In the genomic region with DNA sequence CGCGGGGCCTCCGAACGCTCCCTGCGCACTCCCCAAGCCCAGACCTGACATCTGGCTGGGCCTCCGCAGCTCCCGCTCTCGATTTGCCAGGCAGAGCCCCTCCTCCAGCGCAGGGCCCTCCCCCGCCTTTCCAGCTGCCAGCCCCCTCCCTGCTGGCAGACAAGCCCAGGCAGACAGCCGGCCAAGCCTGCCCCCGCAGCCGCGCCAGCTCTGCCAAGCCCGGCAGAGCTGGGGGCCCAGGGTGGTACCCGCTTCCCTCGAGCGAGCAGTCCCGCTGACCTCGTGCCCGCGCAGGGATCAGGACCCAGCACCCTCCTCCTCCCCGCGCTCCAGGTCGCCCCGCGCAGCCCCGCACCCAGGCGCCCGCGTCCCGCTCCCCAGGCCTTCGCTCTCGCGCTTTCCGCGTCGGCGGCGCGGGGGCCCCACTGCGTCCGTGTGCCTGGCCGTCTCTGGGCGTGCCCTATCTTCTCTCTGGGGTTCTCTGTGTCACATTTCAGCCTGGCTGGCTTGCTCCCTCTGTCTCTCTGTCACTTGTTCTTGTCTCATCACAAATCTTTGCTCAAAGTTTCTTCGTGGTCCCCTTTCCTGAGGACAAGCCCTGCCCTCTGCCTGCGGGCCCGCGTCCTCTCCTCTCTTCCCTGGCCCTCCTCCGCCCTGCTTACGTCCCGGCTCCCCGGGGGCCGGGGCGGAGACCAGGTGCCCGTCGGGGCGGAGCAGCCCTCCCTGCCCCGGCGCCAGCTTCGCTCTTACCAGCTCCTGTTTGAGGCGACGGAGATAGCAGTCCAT, we compare ENCODE assay signal across 8 cellular contexts. TPM values are rescaled to one million over a fixed set of nuclear protein-coding genes. Genes with fewer than 3 reads are reported as not detected.
DNase-seq lines count a peak whose midpoint lies in the region; ATAC-seq and TF ChIP-seq lines count a peak whose summit lies in the region.

No MANE protein-coding gene starts in this region.

- H2BK5ac ChIP-seq in IMR-90 (ENCODE audit: low read depth, low read length, poor library complexity, severe bottlenecking): peak overlapping the region; percentile 85

- DNase-seq in GM06990 (ENCODE audit: extremely low read depth, insufficient read length): peak; percentile 72
- peak; percentile 49 for DNase-seq in IMR-90
- peak; percentile 24 for DNase-seq in SHP77 treated with DMSO at 0.1 percent for 48 hours (lab: John Stamatoyannopoulos, UW)
- DNase-seq in ascending aorta (ENCODE audit: low spot score in 2 of 2): peak in 1 of 2 donors; percentile 91
- DNase-seq in hepatic stellate cell (ENCODE audit: low spot score): peak; percentile 57
- peak; percentile 74 for DNase-seq in prostate gland (ENCODE audit: low spot score)
- DNase-seq in 8988T: no peak

- H2BK120ac ChIP-seq in IMR-90 (ENCODE audit: low read depth, low read length): peak overlapping the region; percentile 47; the same call in 1 of the 2 replicates

- WGBS in IMR-90 (ENCODE audit: extremely low coverage in 2 of 2, insufficient read length in 1 of 2), 2 experiments: 4% methylated on average over 38 of the region's 63 CpGs; no CpG with 5 or more reads in 1 of the 2 experiments
- WGBS in prostate gland: under 1% methylated on average over 63 of the region's 63 CpGs

- peaks cover 18 to 54% of the 10 kb centered on the region in 2 experiments; a peak in 2 of 4 replicates for H3K79me1 ChIP-seq in IMR-90 (ENCODE audit: low read depth in 1 of 2, low read length in 2 of 2)

- H3K36me3 ChIP-seq in GM06990 (ENCODE audit: control insufficient read depth, insufficient read depth, low read length): no peaks in the 10 kb centered on the region; the same call in 1 of the 2 replicates
- H3K36me3 ChIP-seq in IMR-90 (ENCODE audit: control insufficient read depth, insufficient read depth, low read length): no peaks in the 10 kb centered on the region
- no peaks in the 10 kb centered on the region for H3K36me3 ChIP-seq in ascending aorta
- H3K36me3 ChIP-seq in prostate gland: no peaks in the 10 kb centered on the region

- peaks cover 47% of the 10 kb centered on the region for H3K9me1 ChIP-seq in IMR-90 (ENCODE audit: insufficient read depth, low read length)

- peak overlapping the region; percentile 90 for H3K4ac ChIP-seq in IMR-90 (ENCODE audit: low read depth, low read length)

- peak overlapping the region; percentile 86 for H4K91ac ChIP-seq in IMR-90 (ENCODE audit: insufficient read depth, low read depth, low read length)

- H3K27ac ChIP-seq in IMR-90 (ENCODE audit: insufficient read depth, low read length) (peak overlapping the region; percentile 72), ascending aorta (peak overlapping the region; percentile 95), prostate gland (peak overlapping the region; percentile 90 to 92)

- in situ Hi-C loops in IMR-90 (cut with MboI; ENCODE audit: low sequenced_read_pairs): no loop called here

- H3K9me3 ChIP-seq in IMR-90 (ENCODE audit: control insufficient read depth, insufficient read depth, low read length) (no peaks in the 10 kb centered on the region), ascending aorta (no peaks in the 10 kb centered on the region), prostate gland (no peaks in the 10 kb centered on the region)

- H3K27me3 ChIP-seq in GM06990 (replicated peaks; ENCODE audit: control insufficient read depth, insufficient read depth, low read length): no peaks in the 10 kb centered on the region; the same call in 1 of the 2 replicates
- H3K27me3 ChIP-seq in IMR-90 (ENCODE audit: control insufficient read depth, insufficient read depth, low read length): no peaks in the 10 kb centered on the region
- H3K27me3 ChIP-seq in ascending aorta: no peaks in the 10 kb centered on the region
- no peaks in the 10 kb centered on the region for H3K27me3 ChIP-seq in prostate gland (replicated peaks; ENCODE audit: insufficient read depth)

- TF ChIP-seq POLR2A in IMR-90 (IDR thresholded peaks at IDR 0.05; ENCODE audit: low read depth, low read length) (no peak), prostate gland (IDR thresholded peaks at IDR 0.05) (peak; percentile 68)

- H3K14ac ChIP-seq in IMR-90 (replicated peaks; ENCODE audit: low read depth, low read length): peak overlapping the region; percentile 77

- H4K20me1 ChIP-seq in IMR-90 (ENCODE audit: insufficient read depth, low read length): peaks cover 9% of the 10 kb centered on the region; the same call in 1 of the 2 replicates

- peak overlapping the region; percentile 67 to 68; a peak in 2 of 4 replicates for H4K8ac ChIP-seq in IMR-90 (ENCODE audit: low read depth in 2 of 2, low read length in 2 of 2)

- peak overlapping the region; percentile 82 for H3K9ac ChIP-seq in IMR-90 (ENCODE audit: low read depth, low read length)

- H3K4me3 ChIP-seq in GM06990 (replicated peaks; ENCODE audit: low read depth, low read length): peak overlapping the region; percentile 74
- peak overlapping the region; percentile 65 for H3K4me3 ChIP-seq in IMR-90 (ENCODE audit: insufficient read depth, low read depth, low read length)
- peak overlapping the region; percentile 78 to 88 for H3K4me3 ChIP-seq in ascending aorta
- H3K4me3 ChIP-seq in prostate gland: peak overlapping the region; percentile 48 to 61

- peaks cover 38% of the 10 kb centered on the region for H3K4me1 ChIP-seq in IMR-90 (ENCODE audit: control insufficient read depth, insufficient read depth, low read length)
- H3K4me1 ChIP-seq in ascending aorta: peaks cover 0 to 14% of the 10 kb centered on the region in 2 donors
- no peaks in the 10 kb centered on the region for H3K4me1 ChIP-seq in prostate gland (replicated peaks)

- intact Hi-C loops in IMR-90 (cut with micrococcal nuclease): no loop called here
- intact Hi-C loops in ascending aorta (cut with DNase I): loop anchor here (1.0 to 10.0 kb wide), 5 partner anchors 17 to 966 kb away; a partner anchor contains a TSS
- intact Hi-C loops in prostate gland (cut with DNase I): no loop called here

- peak overlapping the region; percentile 92 for H2AFZ ChIP-seq in IMR-90 (replicated peaks; ENCODE audit: low read length, poor library complexity)

- H2AK9ac ChIP-seq in IMR-90 (replicated peaks; ENCODE audit: low read depth, low read length, poor library complexity): peak overlapping the region; percentile 89

- H2BK20ac ChIP-seq in IMR-90 (ENCODE audit: low read depth, low read length): peak overlapping the region; percentile 33; the same call in 1 of the 2 replicates

- dilution Hi-C loops in IMR-90 (cut with HindIII; ENCODE audit: low sequenced_read_pairs, unreplicated experiment): no loop called here

- ATAC-seq in GM21723 (IDR thresholded peaks at IDR 0.05; ENCODE audit: unreplicated experiment) (peak; percentile 57), IMR-90 (ENCODE audit: low read depth) (peak; percentile 31)

- CTCF ChIA-PET in IMR-90 (lab: Yijun Ruan, JAX): interaction anchor here (0.9 to 1.3 kb wide), 3 partner anchors 16 to 127 kb away, joined by 3 to 6 read pairs (median 3); no protein-coding TSS in a partner anchor

- no peak overlapping the region for H2BK15ac ChIP-seq in IMR-90 (ENCODE audit: low read depth, low read length)

- H4K5ac ChIP-seq in IMR-90 (ENCODE audit: low read depth, low read length): peak overlapping the region; percentile 22; the same call in 1 of the 2 replicates

- TF ChIP-seq RAD21 in IMR-90 (IDR thresholded peaks at IDR 0.05; ENCODE audit: low read length): no peak

- H3K56ac ChIP-seq in IMR-90 (ENCODE audit: extremely low read depth, insufficient read depth, low read length): peak overlapping the region; percentile 81

- POLR2A ChIA-PET in IMR-90 (lab: Charles Lee; ENCODE audit: unreplicated experiment): no interaction called here

- H3K4me2 ChIP-seq in IMR-90 (ENCODE audit: low read depth, low read length): peak overlapping the region; percentile 90

- no peak overlapping the region for H2AK5ac ChIP-seq in IMR-90 (ENCODE audit: low read depth, low read length)

- H3K23ac ChIP-seq in IMR-90 (ENCODE audit: low read depth, low read length): peak overlapping the region; percentile 58

- no TSS peak for BruUV-seq in IMR-90 (replicated peaks; lab: Mats Ljungman, UMichigan)

- peak overlapping the region; percentile 59 for H3K18ac ChIP-seq in IMR-90 (ENCODE audit: low read depth, low read length)

- TF ChIP-seq CTCF in GM06990 (IDR thresholded peaks at IDR 0.05; ENCODE audit: insufficient read depth, low read length, poor library complexity, severe bottlenecking) (no peak), IMR-90 (conservative IDR thresholded peaks at IDR 0.05; ENCODE audit: low read depth, low read length) (no peak), ascending aorta (IDR thresholded peaks at IDR 0.05) (peak in 1 of 3 experiments; percentile 18), prostate gland (IDR thresholded peaks at IDR 0.05) (no peak)

TF ChIP-seq in IMR-90, 13 proteins besides CTCF, POLR2A, EP300 and RAD21 (continues in another document):
- TF ChIP-seq CHD1 (IDR thresholded peaks at IDR 0.05; ENCODE audit: low read depth, low read length): 0 out of 2 replicates have a peak, but pooled peaks have one; percentile 56
- no peak for TF ChIP-seq CEBPB (IDR thresholded peaks at IDR 0.05; ENCODE audit: low read depth, low read length)
- TF ChIP-seq SMC3 (IDR thresholded peaks at IDR 0.05; ENCODE audit: low read depth, low read length): no peak
- TF ChIP-seq RFX5 (IDR thresholded peaks at IDR 0.05; ENCODE audit: low read depth, low read length): no peak
- TF ChIP-seq FOS (IDR thresholded peaks at IDR 0.05; ENCODE audit: low read depth, low read length): no peak
- TF ChIP-seq NFE2L2 (IDR thresholded peaks at IDR 0.05; ENCODE audit: low read depth, low read length): no peak
- TF ChIP-seq BHLHE40 (IDR thresholded peaks at IDR 0.05; ENCODE audit: low read depth, low read length): no peak
- TF ChIP-seq MAFK (IDR thresholded peaks at IDR 0.05; ENCODE audit: low read depth, low read length): no peak

RNA-seq across cellular contexts. Expression of a gene that starts 0.6 kb away (rescaled TPM):
- 1.7 and 2.2 TPM in 2 replicates for total RNA-seq in IMR-90 (2012; rRNA removed)
- 1.3 and 2.6 TPM in 2 replicates for polyA plus RNA-seq in IMR-90 (2012; rRNA removed)
- polyA plus RNA-seq in IMR-90 (2012; cell fraction: cytosol; rRNA removed): 0.66 and 2.2 TPM in 2 replicates
- polyA plus RNA-seq in IMR-90 (2012; cell fraction: nucleus; rRNA removed; ENCODE audit: low replicate concordance): 2.8 and 5.6 TPM in 2 replicates
- total RNA-seq in ascending aorta: not detected
- 1 to 10 TPM; 2.8 to 6.6 TPM for total RNA-seq in prostate gland

RNA-seq across cellular contexts. Expression of a gene that starts 17.1 kb away (rescaled TPM):
- total RNA-seq in IMR-90 (2012; rRNA removed): 10.9 and 14.2 TPM in 2 replicates
- polyA plus RNA-seq in IMR-90 (2012; rRNA removed): 4.4 and 5.7 TPM in 2 replicates
- polyA plus RNA-seq in IMR-90 (2012; cell fraction: cytosol; rRNA removed): 1.1 and 1.5 TPM in 2 replicates
- 3.2 and 8.6 TPM in 2 replicates for polyA plus RNA-seq in IMR-90 (2012; cell fraction: nucleus; rRNA removed; ENCODE audit: low replicate concordance)
- 11.3 TPM for total RNA-seq in ascending aorta
- 10 to 100 TPM; 15.9 to 33.9 TPM for total RNA-seq in prostate gland
